1 cellular context compared by ENCODE assay signal in genomic region chr5:96064905-96065304, GRCh38.
TF ChIP-seq lines count a peak whose summit lies in the region.

No MANE protein-coding gene starts in this region.

TF ChIP-seq in IMR-90, 13 proteins besides CTCF, POLR2A, EP300 and RAD21:
- TF ChIP-seq SMC3 (IDR thresholded peaks at IDR 0.05; ENCODE audit: low read depth, low read length) (no peak), RFX5 (IDR thresholded peaks at IDR 0.05; ENCODE audit: low read depth, low read length) (no peak), MXI1 (IDR thresholded peaks at IDR 0.05; ENCODE audit: borderline replicate concordance, low read depth, low read length) (no peak), NFE2L2 (IDR thresholded peaks at IDR 0.05; ENCODE audit: low read depth, low read length) (no peak), ELK1 (IDR thresholded peaks at IDR 0.05; ENCODE audit: borderline replicate concordance, low read depth, low read length) (no peak), MAFK (IDR thresholded peaks at IDR 0.05; ENCODE audit: low read depth, low read length) (no peak)
